In the genomic region with DNA sequence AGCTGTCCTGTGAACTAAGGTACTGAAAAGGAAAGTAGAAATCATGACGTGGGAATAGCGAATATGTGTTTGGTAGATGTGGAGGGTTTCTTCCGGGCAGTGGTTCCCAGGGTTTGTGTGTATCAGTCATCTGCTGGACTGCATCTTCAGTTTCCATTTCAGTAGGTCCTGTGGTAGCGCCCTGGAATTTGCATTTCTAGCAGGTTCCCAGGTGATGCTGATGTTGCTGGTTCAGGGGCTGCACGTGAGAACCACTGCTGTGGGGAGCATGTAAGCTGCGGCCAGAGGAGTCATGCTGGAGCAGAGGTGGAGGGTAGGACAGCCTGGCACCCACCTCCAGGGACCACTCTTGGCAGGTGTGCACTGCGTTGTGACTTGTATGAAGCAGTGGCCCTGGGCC, we compare ENCODE assay signal across 14 cellular contexts. TPM values are rescaled to one million over a fixed set of nuclear protein-coding genes. Genes with fewer than 3 reads are reported as not detected.
DNase-seq lines count a peak whose midpoint lies in the region; ATAC-seq and TF ChIP-seq lines count a peak whose summit lies in the region.
"Had no signal": no experiment of that assay in that cellular context is flagged by ENCODE, and none has a peak within 500 bp of the region (broad histone marks: within the 10 kb centered on the region; RNA-seq: fewer than 3 reads in every experiment).

No MANE protein-coding gene starts in this region.

- ATAC-seq in GM18517 (IDR thresholded peaks at IDR 0.05; ENCODE audit: unreplicated experiment) = peak; percentile 46
- peak; percentile 71 for ATAC-seq in GM21390 (IDR thresholded peaks at IDR 0.05; ENCODE audit: unreplicated experiment)
- peak; percentile 50 for ATAC-seq in HG03025 (IDR thresholded peaks at IDR 0.05; ENCODE audit: low FRiP score, unreplicated experiment)
- ATAC-seq: activated T-cell treated with anti-CD3 and anti-CD28 coated beads, Interleukin-2, amount 50 U/mL, for 72 hours; CD8-positive, alpha-beta T cell; left cardiac atrium; WTC11 had no signal

- no peak for TF ChIP-seq CTCF in KMS-11 (conservative IDR thresholded peaks at IDR 0.05; ENCODE audit: low read depth, low read length)

- no peak overlapping the region for H3K27ac ChIP-seq in KMS-11

- DNase-seq in KBM-7 (no peak), NK-92 (lab: John Stamatoyannopoulos, UW; ENCODE audit: unreplicated experiment) (no peak), NCI-H446 (lab: John Stamatoyannopoulos, UW) (no peak), SK-N-DZ (ENCODE audit: low spot score) (no peak)
- DNase-seq: activated T-cell treated with anti-CD3 and anti-CD28 coated beads, Interleukin-2, amount 50 U/mL, for 72 hours; caudate nucleus; CD8-positive, alpha-beta T cell; left cardiac atrium; NCI-H2107 had no signal

- H3K79me2 ChIP-seq in KMS-11 (ENCODE audit: insufficient read depth, low read depth) = peaks cover 81% of the 10 kb centered on the region; the same call in 1 of the 2 replicates

- H3K4me3 ChIP-seq in KMS-11 (IDR thresholded peaks at IDR 0.05; ENCODE audit: insufficient read depth, low read depth, low read length) = no peak overlapping the region

- no peaks in the 10 kb centered on the region for H3K36me3 ChIP-seq in KMS-11 (ENCODE audit: insufficient read depth)

- no peaks in the 10 kb centered on the region for H3K27me3 ChIP-seq in KMS-11 (ENCODE audit: insufficient read depth, low read depth)

- peaks cover 59% of the 10 kb centered on the region for H3K4me1 ChIP-seq in KMS-11 (ENCODE audit: low read depth, poor library complexity, severe bottlenecking)

- no peak overlapping the region for H2AFZ ChIP-seq in KMS-11 (ENCODE audit: low read depth)

- no peak overlapping the region for H3K9ac ChIP-seq in KMS-11

- in situ Hi-C loops in KBM-7 (cut with MboI; ENCODE audit: low pct_unique_long_range_greater_than_20kb, low sequenced_read_pairs) = no loop called here

- H3K4me2 ChIP-seq in KMS-11 = peak overlapping the region; percentile 27; the same call in 1 of the 2 replicates

- no peaks in the 10 kb centered on the region for H4K20me1 ChIP-seq in KMS-11 (ENCODE audit: insufficient read depth)

RNA-seq across cellular contexts. Expression of gene ARHGAP10, which starts 47.1 kb away (rescaled TPM):
- polyA plus RNA-seq in SK-N-DZ (2014; cell fraction: cytosol; rRNA removed) = 11.7 and 13.3 TPM in 2 replicates
- 6.6 and 7.0 TPM in 2 replicates for polyA plus RNA-seq in SK-N-DZ (2014; cell fraction: nucleus; rRNA removed)
